In the genomic region with DNA sequence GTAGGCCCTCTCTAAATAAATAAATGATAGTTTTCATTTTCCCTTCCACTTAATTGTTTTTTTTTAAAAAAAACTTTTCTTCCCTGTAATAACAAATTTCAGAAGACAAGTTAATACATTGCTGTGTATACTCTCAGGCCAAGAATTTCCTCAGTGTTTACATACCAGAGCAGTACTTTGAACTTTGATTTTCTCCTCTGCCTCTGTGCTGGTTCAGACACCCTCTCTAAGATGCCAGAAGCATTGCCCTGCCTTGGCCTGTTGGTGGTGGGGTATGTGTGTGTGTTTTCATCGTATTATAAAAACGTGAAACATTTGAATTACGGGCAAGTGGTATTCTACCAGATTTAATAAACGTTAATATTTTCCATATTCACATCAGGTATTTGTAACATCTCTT, we compare ENCODE assay signal across 1 cellular context.
TF ChIP-seq lines count a peak whose summit lies in the region.

No MANE protein-coding gene starts in this region.

TF ChIP-seq in HepG2, 621 proteins besides CTCF, POLR2A, EP300 and RAD21 (continued from another document and continues in another):
- TF ChIP-seq, protein P1, sequence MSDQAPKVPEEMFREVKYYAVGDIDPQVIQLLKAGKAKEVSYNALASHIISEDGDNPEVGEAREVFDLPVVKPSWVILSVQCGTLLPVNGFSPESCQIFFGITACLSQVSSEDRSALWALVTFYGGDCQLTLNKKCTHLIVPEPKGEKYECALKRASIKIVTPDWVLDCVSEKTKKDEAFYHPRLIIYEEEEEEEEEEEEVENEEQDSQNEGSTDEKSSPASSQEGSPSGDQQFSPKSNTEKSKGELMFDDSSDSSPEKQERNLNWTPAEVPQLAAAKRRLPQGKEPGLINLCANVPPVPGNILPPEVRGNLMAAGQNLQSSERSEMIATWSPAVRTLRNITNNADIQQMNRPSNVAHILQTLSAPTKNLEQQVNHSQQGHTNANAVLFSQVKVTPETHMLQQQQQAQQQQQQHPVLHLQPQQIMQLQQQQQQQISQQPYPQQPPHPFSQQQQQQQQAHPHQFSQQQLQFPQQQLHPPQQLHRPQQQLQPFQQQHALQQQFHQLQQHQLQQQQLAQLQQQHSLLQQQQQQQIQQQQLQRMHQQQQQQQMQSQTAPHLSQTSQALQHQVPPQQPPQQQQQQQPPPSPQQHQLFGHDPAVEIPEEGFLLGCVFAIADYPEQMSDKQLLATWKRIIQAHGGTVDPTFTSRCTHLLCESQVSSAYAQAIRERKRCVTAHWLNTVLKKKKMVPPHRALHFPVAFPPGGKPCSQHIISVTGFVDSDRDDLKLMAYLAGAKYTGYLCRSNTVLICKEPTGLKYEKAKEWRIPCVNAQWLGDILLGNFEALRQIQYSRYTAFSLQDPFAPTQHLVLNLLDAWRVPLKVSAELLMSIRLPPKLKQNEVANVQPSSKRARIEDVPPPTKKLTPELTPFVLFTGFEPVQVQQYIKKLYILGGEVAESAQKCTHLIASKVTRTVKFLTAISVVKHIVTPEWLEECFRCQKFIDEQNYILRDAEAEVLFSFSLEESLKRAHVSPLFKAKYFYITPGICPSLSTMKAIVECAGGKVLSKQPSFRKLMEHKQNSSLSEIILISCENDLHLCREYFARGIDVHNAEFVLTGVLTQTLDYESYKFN (CRISPR knock-in tag; conservative IDR thresholded peaks at IDR 0.05) = peak; percentile 75
- TF ChIP-seq NRL (CRISPR knock-in tag; IDR thresholded peaks at IDR 0.05; ENCODE audit: borderline replicate concordance) = no peak
- TF ChIP-seq, protein P2, sequence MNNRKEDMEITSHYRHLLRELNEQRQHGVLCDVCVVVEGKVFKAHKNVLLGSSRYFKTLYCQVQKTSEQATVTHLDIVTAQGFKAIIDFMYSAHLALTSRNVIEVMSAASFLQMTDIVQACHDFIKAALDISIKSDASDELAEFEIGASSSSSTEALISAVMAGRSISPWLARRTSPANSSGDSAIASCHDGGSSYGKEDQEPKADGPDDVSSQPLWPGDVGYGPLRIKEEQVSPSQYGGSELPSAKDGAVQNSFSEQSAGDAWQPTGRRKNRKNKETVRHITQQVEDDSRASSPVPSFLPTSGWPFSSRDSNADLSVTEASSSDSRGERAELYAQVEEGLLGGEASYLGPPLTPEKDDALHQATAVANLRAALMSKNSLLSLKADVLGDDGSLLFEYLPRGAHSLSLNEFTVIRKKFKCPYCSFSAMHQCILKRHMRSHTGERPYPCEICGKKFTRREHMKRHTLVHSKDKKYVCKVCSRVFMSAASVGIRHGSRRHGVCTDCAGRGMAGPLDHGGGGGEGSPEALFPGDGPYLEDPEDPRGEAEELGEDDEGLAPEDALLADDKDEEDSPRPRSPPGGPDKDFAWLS (CRISPR knock-in tag; IDR thresholded peaks at IDR 0.05; ENCODE audit: borderline replicate concordance) = no peak
- TF ChIP-seq CREM (IDR thresholded peaks at IDR 0.05) = 0 out of 2 replicates have a peak, but pooled peaks have one; percentile 29
- TF ChIP-seq CREM (CRISPR knock-in tag; IDR thresholded peaks at IDR 0.05) = no peak
- no peak for TF ChIP-seq SOX13 (IDR thresholded peaks at IDR 0.05)
- peak in 1 of 2 experiments; percentile 72; a peak in 2 of 4 replicates for TF ChIP-seq SOX13 (CRISPR knock-in tag; conservative IDR thresholded peaks at IDR 0.05 in 1 of 2, IDR thresholded peaks at IDR 0.05 in 1 of 2)
- TF ChIP-seq, protein P3, sequence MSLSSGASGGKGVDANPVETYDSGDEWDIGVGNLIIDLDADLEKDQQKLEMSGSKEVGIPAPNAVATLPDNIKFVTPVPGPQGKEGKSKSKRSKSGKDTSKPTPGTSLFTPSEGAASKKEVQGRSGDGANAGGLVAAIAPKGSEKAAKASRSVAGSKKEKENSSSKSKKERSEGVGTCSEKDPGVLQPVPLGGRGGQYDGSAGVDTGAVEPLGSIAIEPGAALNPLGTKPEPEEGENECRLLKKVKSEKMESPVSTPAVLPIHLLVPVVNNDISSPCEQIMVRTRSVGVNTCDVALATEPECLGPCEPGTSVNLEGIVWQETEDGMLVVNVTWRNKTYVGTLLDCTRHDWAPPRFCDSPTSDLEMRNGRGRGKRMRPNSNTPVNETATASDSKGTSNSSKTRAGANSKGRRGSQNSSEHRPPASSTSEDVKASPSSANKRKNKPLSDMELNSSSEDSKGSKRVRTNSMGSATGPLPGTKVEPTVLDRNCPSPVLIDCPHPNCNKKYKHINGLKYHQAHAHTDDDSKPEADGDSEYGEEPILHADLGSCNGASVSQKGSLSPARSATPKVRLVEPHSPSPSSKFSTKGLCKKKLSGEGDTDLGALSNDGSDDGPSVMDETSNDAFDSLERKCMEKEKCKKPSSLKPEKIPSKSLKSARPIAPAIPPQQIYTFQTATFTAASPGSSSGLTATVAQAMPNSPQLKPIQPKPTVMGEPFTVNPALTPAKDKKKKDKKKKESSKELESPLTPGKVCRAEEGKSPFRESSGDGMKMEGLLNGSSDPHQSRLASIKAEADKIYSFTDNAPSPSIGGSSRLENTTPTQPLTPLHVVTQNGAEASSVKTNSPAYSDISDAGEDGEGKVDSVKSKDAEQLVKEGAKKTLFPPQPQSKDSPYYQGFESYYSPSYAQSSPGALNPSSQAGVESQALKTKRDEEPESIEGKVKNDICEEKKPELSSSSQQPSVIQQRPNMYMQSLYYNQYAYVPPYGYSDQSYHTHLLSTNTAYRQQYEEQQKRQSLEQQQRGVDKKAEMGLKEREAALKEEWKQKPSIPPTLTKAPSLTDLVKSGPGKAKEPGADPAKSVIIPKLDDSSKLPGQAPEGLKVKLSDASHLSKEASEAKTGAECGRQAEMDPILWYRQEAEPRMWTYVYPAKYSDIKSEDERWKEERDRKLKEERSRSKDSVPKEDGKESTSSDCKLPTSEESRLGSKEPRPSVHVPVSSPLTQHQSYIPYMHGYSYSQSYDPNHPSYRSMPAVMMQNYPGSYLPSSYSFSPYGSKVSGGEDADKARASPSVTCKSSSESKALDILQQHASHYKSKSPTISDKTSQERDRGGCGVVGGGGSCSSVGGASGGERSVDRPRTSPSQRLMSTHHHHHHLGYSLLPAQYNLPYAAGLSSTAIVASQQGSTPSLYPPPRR (CRISPR knock-in tag; IDR thresholded peaks at IDR 0.05; ENCODE audit: borderline replicate concordance) = no peak
- TF ChIP-seq ZNF546 (CRISPR knock-in tag; conservative IDR thresholded peaks at IDR 0.05) = no peak
- peak; percentile 93 for TF ChIP-seq HNF4A (CRISPR knock-in tag; IDR thresholded peaks at IDR 0.05)
- 0 out of 2 replicates have a peak, but pooled peaks have one; percentile 27 for TF ChIP-seq MED1 (CRISPR knock-in tag; IDR thresholded peaks at IDR 0.05)
- TF ChIP-seq, protein P4, sequence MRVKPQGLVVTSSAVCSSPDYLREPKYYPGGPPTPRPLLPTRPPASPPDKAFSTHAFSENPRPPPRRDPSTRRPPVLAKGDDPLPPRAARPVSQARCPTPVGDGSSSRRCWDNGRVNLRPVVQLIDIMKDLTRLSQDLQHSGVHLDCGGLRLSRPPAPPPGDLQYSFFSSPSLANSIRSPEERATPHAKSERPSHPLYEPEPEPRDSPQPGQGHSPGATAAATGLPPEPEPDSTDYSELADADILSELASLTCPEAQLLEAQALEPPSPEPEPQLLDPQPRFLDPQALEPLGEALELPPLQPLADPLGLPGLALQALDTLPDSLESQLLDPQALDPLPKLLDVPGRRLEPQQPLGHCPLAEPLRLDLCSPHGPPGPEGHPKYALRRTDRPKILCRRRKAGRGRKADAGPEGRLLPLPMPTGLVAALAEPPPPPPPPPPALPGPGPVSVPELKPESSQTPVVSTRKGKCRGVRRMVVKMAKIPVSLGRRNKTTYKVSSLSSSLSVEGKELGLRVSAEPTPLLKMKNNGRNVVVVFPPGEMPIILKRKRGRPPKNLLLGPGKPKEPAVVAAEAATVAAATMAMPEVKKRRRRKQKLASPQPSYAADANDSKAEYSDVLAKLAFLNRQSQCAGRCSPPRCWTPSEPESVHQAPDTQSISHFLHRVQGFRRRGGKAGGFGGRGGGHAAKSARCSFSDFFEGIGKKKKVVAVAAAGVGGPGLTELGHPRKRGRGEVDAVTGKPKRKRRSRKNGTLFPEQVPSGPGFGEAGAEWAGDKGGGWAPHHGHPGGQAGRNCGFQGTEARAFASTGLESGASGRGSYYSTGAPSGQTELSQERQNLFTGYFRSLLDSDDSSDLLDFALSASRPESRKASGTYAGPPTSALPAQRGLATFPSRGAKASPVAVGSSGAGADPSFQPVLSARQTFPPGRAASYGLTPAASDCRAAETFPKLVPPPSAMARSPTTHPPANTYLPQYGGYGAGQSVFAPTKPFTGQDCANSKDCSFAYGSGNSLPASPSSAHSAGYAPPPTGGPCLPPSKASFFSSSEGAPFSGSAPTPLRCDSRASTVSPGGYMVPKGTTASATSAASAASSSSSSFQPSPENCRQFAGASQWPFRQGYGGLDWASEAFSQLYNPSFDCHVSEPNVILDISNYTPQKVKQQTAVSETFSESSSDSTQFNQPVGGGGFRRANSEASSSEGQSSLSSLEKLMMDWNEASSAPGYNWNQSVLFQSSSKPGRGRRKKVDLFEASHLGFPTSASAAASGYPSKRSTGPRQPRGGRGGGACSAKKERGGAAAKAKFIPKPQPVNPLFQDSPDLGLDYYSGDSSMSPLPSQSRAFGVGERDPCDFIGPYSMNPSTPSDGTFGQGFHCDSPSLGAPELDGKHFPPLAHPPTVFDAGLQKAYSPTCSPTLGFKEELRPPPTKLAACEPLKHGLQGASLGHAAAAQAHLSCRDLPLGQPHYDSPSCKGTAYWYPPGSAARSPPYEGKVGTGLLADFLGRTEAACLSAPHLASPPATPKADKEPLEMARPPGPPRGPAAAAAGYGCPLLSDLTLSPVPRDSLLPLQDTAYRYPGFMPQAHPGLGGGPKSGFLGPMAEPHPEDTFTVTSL (CRISPR knock-in tag; IDR thresholded peaks at IDR 0.05; ENCODE audit: borderline replicate concordance) = peak; percentile 39; the same call in 1 of the 2 replicates
- peak; percentile 70 for TF ChIP-seq HMG20A (CRISPR knock-in tag; IDR thresholded peaks at IDR 0.05; ENCODE audit: borderline replicate concordance)
- TF ChIP-seq, protein P5, sequence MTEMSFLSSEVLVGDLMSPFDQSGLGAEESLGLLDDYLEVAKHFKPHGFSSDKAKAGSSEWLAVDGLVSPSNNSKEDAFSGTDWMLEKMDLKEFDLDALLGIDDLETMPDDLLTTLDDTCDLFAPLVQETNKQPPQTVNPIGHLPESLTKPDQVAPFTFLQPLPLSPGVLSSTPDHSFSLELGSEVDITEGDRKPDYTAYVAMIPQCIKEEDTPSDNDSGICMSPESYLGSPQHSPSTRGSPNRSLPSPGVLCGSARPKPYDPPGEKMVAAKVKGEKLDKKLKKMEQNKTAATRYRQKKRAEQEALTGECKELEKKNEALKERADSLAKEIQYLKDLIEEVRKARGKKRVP (CRISPR knock-in tag; IDR thresholded peaks at IDR 0.05) = 0 out of 4 replicates have a peak, but pooled peaks of 1 of the 2 experiments have one; percentile 19
- TF ChIP-seq ZBTB7B (CRISPR knock-in tag; IDR thresholded peaks at IDR 0.05) = 0 out of 2 replicates have a peak, but pooled peaks have one; percentile 28
- no peak for TF ChIP-seq ZNF558 (CRISPR knock-in tag; IDR thresholded peaks at IDR 0.05; ENCODE audit: borderline replicate concordance)
- TF ChIP-seq FOXA3 (CRISPR knock-in tag; IDR thresholded peaks at IDR 0.05) = peak; percentile 94
- peak; percentile 11; the same call in 1 of the 2 replicates for TF ChIP-seq STAG1 (CRISPR knock-in tag; IDR thresholded peaks at IDR 0.05)
- peak; percentile 58; the same call in 1 of the 2 replicates for TF ChIP-seq SOX5 (CRISPR knock-in tag; IDR thresholded peaks at IDR 0.05; ENCODE audit: borderline replicate concordance)
- TF ChIP-seq, protein P6, sequence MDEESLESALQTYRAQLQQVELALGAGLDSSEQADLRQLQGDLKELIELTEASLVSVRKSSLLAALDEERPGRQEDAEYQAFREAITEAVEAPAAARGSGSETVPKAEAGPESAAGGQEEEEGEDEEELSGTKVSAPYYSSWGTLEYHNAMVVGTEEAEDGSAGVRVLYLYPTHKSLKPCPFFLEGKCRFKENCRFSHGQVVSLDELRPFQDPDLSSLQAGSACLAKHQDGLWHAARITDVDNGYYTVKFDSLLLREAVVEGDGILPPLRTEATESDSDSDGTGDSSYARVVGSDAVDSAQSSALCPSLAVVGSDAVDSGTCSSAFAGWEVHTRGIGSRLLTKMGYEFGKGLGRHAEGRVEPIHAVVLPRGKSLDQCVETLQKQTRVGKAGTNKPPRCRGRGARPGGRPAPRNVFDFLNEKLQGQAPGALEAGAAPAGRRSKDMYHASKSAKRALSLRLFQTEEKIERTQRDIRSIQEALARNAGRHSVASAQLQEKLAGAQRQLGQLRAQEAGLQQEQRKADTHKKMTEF (CRISPR knock-in tag; IDR thresholded peaks at IDR 0.05) = 0 out of 2 replicates have a peak, but pooled peaks have one; percentile 28
- TF ChIP-seq, protein P7, sequence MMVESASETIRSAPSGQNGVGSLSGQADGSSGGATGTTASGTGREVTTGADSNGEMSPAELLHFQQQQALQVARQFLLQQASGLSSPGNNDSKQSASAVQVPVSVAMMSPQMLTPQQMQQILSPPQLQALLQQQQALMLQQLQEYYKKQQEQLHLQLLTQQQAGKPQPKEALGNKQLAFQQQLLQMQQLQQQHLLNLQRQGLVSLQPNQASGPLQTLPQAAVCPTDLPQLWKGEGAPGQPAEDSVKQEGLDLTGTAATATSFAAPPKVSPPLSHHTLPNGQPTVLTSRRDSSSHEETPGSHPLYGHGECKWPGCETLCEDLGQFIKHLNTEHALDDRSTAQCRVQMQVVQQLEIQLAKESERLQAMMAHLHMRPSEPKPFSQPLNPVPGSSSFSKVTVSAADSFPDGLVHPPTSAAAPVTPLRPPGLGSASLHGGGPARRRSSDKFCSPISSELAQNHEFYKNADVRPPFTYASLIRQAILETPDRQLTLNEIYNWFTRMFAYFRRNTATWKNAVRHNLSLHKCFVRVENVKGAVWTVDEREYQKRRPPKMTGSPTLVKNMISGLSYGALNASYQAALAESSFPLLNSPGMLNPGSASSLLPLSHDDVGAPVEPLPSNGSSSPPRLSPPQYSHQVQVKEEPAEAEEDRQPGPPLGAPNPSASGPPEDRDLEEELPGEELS (CRISPR knock-in tag; IDR thresholded peaks at IDR 0.05) = peak; percentile 77
- no peak for TF ChIP-seq LCORL (IDR thresholded peaks at IDR 0.05)
- TF ChIP-seq LCORL (CRISPR knock-in tag; IDR thresholded peaks at IDR 0.05) = peak; percentile 46; the same call in 1 of the 2 replicates
- peak; percentile 63 for TF ChIP-seq NCOA2 (CRISPR knock-in tag; IDR thresholded peaks at IDR 0.05)
- TF ChIP-seq HNF4G (IDR thresholded peaks at IDR 0.05; ENCODE audit: borderline replicate concordance, low read depth, low read length) = peak; percentile 91
- peak; percentile 53; the same call in 1 of the 2 replicates for TF ChIP-seq HNF4G (CRISPR knock-in tag; IDR thresholded peaks at IDR 0.05; ENCODE audit: borderline replicate concordance, low read depth)
- peak; percentile 97 for TF ChIP-seq TEAD3 (CRISPR knock-in tag; optimal IDR thresholded peaks at IDR 0.05; ENCODE audit: borderline replicate concordance)
- TF ChIP-seq FOXO1 (CRISPR knock-in tag; IDR thresholded peaks at IDR 0.05) = peak; percentile 37; the same call in 1 of the 2 replicates
- TF ChIP-seq KAT8 (CRISPR knock-in tag; IDR thresholded peaks at IDR 0.05) = peak; percentile 45; the same call in 1 of the 2 replicates
- 0 out of 2 replicates have a peak, but pooled peaks have one; percentile 34 for TF ChIP-seq ZSCAN9 (CRISPR knock-in tag; IDR thresholded peaks at IDR 0.05; ENCODE audit: borderline replicate concordance)
- peak; percentile 60; the same call in 1 of the 2 replicates for TF ChIP-seq FOXK1 (CRISPR knock-in tag; IDR thresholded peaks at IDR 0.05; ENCODE audit: borderline replicate concordance, low read depth)
- TF ChIP-seq ZNF510 (CRISPR knock-in tag; IDR thresholded peaks at IDR 0.05; ENCODE audit: low read depth) = no peak
